Comparison of ENCODE assay signal across 2 cellular contexts in the genomic region with DNA sequence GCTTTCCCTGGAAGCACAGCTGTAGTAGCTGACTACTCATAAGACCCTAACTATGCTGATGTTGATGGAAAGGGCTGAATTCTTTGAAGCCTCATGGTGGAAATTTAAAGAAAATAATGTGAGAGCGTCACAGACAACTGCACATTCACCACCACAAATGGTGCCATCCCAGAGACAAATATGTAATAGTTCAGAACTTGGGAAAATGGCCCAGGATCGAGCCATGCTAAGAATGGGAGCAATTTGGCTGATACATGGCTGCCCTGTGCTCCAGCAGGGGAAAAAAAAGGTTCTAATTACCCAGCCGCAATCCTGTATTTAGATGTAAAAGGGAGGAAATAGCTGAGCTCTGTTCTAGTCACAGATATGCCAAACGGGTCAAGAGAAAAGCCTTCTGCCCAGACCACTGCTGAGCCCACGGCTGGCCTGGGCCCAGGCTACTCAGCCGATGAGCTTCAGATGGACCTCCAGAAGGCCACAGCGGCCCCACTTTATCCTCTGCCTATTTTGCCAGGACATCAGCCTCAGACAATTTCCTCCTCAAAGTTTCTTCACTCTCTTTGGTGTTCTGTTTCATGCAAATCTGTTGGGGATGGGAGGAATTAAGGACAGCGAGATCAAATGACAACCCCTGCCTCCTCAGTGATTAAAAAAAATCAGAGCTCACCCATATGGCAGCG.
TF ChIP-seq lines count a peak whose summit lies in the region.

No MANE protein-coding gene starts in this region.

TF ChIP-seq in H1, 55 proteins besides CTCF, POLR2A, EP300 and RAD21 (continued from another document):
- TF ChIP-seq EGR1 (IDR thresholded peaks at IDR 0.05; ENCODE audit: borderline replicate concordance, low read depth, low read length) (no peak), CREB1 (IDR thresholded peaks at IDR 0.05) (no peak), YY1 (IDR thresholded peaks at IDR 0.05; ENCODE audit: low read depth, low read length) (no peak), RBBP5 (IDR thresholded peaks at IDR 0.05; ENCODE audit: borderline replicate concordance, low read depth, low read length) (no peak), BRCA1 (IDR thresholded peaks at IDR 0.05; ENCODE audit: low read depth, low read length) (no peak), NRF1 (IDR thresholded peaks at IDR 0.05; ENCODE audit: low read depth, low read length) (no peak), CHD1 (IDR thresholded peaks at IDR 0.05; ENCODE audit: low read depth, low read length) (no peak), FOSL1 (IDR thresholded peaks at IDR 0.05; ENCODE audit: insufficient read depth, low read depth, low read length) (no peak), TAF7 (optimal IDR thresholded peaks at IDR 0.05; ENCODE audit: borderline replicate concordance, low read depth, low read length) (no peak), CTBP2 (IDR thresholded peaks at IDR 0.05; ENCODE audit: borderline replicate concordance, insufficient read depth, insufficient read length, low read length) (no peak), ASH2L (IDR thresholded peaks at IDR 0.05; ENCODE audit: low read length) (no peak), SP4 (IDR thresholded peaks at IDR 0.05; ENCODE audit: low read length) (no peak), RFX5 (IDR thresholded peaks at IDR 0.05; ENCODE audit: borderline replicate concordance, low read depth, low read length) (no peak), SAP30 (IDR thresholded peaks at IDR 0.05; ENCODE audit: insufficient read depth, insufficient replicate concordance, low read length) (no peak), TCF12 (IDR thresholded peaks at IDR 0.05; ENCODE audit: low read depth, low read length) (no peak), SIX5 (IDR thresholded peaks at IDR 0.05; ENCODE audit: low read depth, low read length) (no peak), TBP (IDR thresholded peaks at IDR 0.05; ENCODE audit: low read depth, low read length) (no peak)
- TF ChIP-seq, protein P1, sequence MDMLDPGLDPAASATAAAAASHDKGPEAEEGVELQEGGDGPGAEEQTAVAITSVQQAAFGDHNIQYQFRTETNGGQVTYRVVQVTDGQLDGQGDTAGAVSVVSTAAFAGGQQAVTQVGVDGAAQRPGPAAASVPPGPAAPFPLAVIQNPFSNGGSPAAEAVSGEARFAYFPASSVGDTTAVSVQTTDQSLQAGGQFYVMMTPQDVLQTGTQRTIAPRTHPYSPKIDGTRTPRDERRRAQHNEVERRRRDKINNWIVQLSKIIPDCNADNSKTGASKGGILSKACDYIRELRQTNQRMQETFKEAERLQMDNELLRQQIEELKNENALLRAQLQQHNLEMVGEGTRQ (IDR thresholded peaks at IDR 0.05; ENCODE audit: low read length), result no peak
TF ChIP-seq in H1: peak in this region for 0.

TF ChIP-seq in GM12891, 5 proteins besides CTCF, POLR2A, EP300 and RAD21 (continued from another document):
- TF ChIP-seq TAF1 (IDR thresholded peaks at IDR 0.05; ENCODE audit: low read depth, low read length) (no peak), POU2F2 (IDR thresholded peaks at IDR 0.05; ENCODE audit: low read depth, low read length) (no peak), PAX5 (IDR thresholded peaks at IDR 0.05; ENCODE audit: insufficient read depth, low read length, severe bottlenecking) (no peak), POLR2AphosphoS5 (IDR thresholded peaks at IDR 0.05; ENCODE audit: low read depth, low read length) (no peak)
